ENCODE assay signal across 9 cellular contexts in genomic region chr6:35296931-35297330, GRCh38. TPM values are rescaled to one million over a fixed set of nuclear protein-coding genes. Genes with fewer than 3 reads are reported as not detected.
A peak's percentile ranks its signal among the peaks of the same experiment; 100 is the strongest.
DNase-seq lines count a peak whose midpoint lies in the region; ATAC-seq and TF ChIP-seq lines count a peak whose summit lies in the region.
"Had no signal": no experiment of that assay in that cellular context is flagged by ENCODE, and none has a peak within 500 bp of the region (broad histone marks: within the 10 kb centered on the region; RNA-seq: fewer than 3 reads in every experiment).

No MANE protein-coding gene starts in this region.

- H3K4me1 ChIP-seq in KMS-11 (ENCODE audit: low read depth, poor library complexity, severe bottlenecking), result peaks cover 48% of the 10 kb centered on the region
- H3K4me1 ChIP-seq in sigmoid colon, result peaks cover 0 to 14% (median 13%) of the 10 kb centered on the region in 4 donors
- H3K4me1 ChIP-seq: neural progenitor cell had no signal

- peak overlapping the region; percentile 94 for H3K27ac Mint-ChIP-seq in activated naive CD8-positive, alpha-beta T cell treated with anti-CD3 and anti-CD28 coated beads, Interleukin-2, amount 10 ng/mL, durations not matched to agents 7 days and 5 days
- H3K27ac Mint-ChIP-seq: neural progenitor cell had no signal

- TF ChIP-seq POLR2A in sigmoid colon (IDR thresholded peaks at IDR 0.05), result no peak

- peak overlapping the region; percentile 75; the same call in 1 of the 2 replicates for H3K9ac ChIP-seq in KMS-11
- H3K9ac ChIP-seq: neural progenitor cell had no signal

- no peaks in the 10 kb centered on the region for H3K27me3 Mint-ChIP-seq in activated naive CD8-positive, alpha-beta T cell treated with anti-CD3 and anti-CD28 coated beads, Interleukin-2, amount 10 ng/mL, durations not matched to agents 7 days and 5 days
- H3K27me3 Mint-ChIP-seq in activated T-cell treated with anti-CD3 and anti-CD28 coated beads, Interleukin-2, amount 50 U/mL, for 4 hours (ENCODE audit: low read depth), result no peaks in the 10 kb centered on the region

- H3K36me3 Mint-ChIP-seq in activated naive CD8-positive, alpha-beta T cell treated with anti-CD3 and anti-CD28 coated beads, Interleukin-2, amount 10 ng/mL, durations not matched to agents 7 days and 5 days, result peaks cover 24% of the 10 kb centered on the region
- peaks cover 6% of the 10 kb centered on the region for H3K36me3 Mint-ChIP-seq in activated T-cell treated with anti-CD3 and anti-CD28 coated beads, Interleukin-2, amount 50 U/mL, for 4 hours (ENCODE audit: insufficient read depth)

- intact Hi-C loops in sigmoid colon (cut with DNase I), result loop anchor here (5.0 kb wide), 1 partner anchor 45 kb away; the partner anchor contains the start of gene PPARD

- POLR2A ChIA-PET in activated naive CD8-positive, alpha-beta T cell treated with anti-CD3 and anti-CD28 coated beads, Interleukin-2, amount 10 ng/mL, durations not matched to agents 7 days and 5 days (lab: Charles Lee), result interaction anchor here (0.8 to 8.9 kb wide), 9 partner anchors 14 to 430 kb away, joined by 3 to 86 read pairs (median 5); partner anchors contain the start of genes PPARD, RPL10A and ZNF76
- POLR2A ChIA-PET in GM10248 (lab: Yijun Ruan, JAX), result interaction anchor here (1.3 kb wide), 1 partner anchor 32 kb away, joined by 3 read pairs; no protein-coding TSS in a partner anchor

- peak overlapping the region; percentile 95 for H3K4me2 ChIP-seq in KMS-11

- H3K9me3 ChIP-seq in sigmoid colon, result no peaks in the 10 kb centered on the region

- TF ChIP-seq CTCF in KMS-11 (conservative IDR thresholded peaks at IDR 0.05; ENCODE audit: low read depth, low read length) (no peak), sigmoid colon (IDR thresholded peaks at IDR 0.05) (no peak), GM10248 (IDR thresholded peaks at IDR 0.05; ENCODE audit: control extremely low read depth, extremely low read depth, low read depth, missing control alignments) (no peak)

- H3K27me3 ChIP-seq in KMS-11 (ENCODE audit: insufficient read depth, low read depth) (no peaks in the 10 kb centered on the region), sigmoid colon (no peaks in the 10 kb centered on the region)
- H3K27me3 ChIP-seq: neural progenitor cell had no signal

- H4K20me1 ChIP-seq in KMS-11 (ENCODE audit: insufficient read depth), result no peaks in the 10 kb centered on the region

- H3K27ac ChIP-seq in KMS-11 (peak overlapping the region; percentile 80), sigmoid colon (peak overlapping the region in 1 of 4 donors; percentile 39)
- H3K27ac ChIP-seq: neural progenitor cell had no signal

- H3K4me3 ChIP-seq in KMS-11 (IDR thresholded peaks at IDR 0.05; ENCODE audit: insufficient read depth, low read depth, low read length) (no peak overlapping the region), sigmoid colon (no peak overlapping the region)
- H3K4me3 ChIP-seq: neural progenitor cell had no signal

- TF ChIP-seq EP300 in sigmoid colon (IDR thresholded peaks at IDR 0.05), result no peak

- H3K36me3 ChIP-seq in KMS-11 (ENCODE audit: insufficient read depth) (no peaks in the 10 kb centered on the region), sigmoid colon (peaks cover 9 to 37% (median 13%) of the 10 kb centered on the region in 4 donors)
- H3K36me3 ChIP-seq: neural progenitor cell had no signal

- CTCF ChIA-PET in GM10248 (lab: Yijun Ruan, JAX), result interaction anchor here (0.7 to 13.4 kb wide), 23 partner anchors 10 to 439 kb away, joined by 3 to 198 read pairs (median 3); partner anchors contain the start of genes FANCE, PPARD and RPL10A

- DNase-seq in NCI-H2029 treated with DMSO at 0.1 percent for 48 hours (lab: John Stamatoyannopoulos, UW), result peak; percentile 25
- no peak for DNase-seq in NCI-H2029 (lab: John Stamatoyannopoulos, UW)
- DNase-seq in activated naive CD8-positive, alpha-beta T cell treated with anti-CD3 and anti-CD28 coated beads, Interleukin-2, amount 10 ng/mL, durations not matched to agents 7 days and 5 days, result no peak
- DNase-seq in sigmoid colon, result peak; percentile 49
- no peak for DNase-seq in activated T-cell treated with anti-CD3 and anti-CD28 coated beads, Interleukin-2, amount 50 U/mL, for 4 hours
- DNase-seq in GM10248 (ENCODE audit: extremely low spot score), result no peak

- peaks cover 36% of the 10 kb centered on the region for H3K4me1 Mint-ChIP-seq in activated naive CD8-positive, alpha-beta T cell treated with anti-CD3 and anti-CD28 coated beads, Interleukin-2, amount 10 ng/mL, durations not matched to agents 7 days and 5 days
- H3K4me1 Mint-ChIP-seq in activated T-cell treated with anti-CD3 and anti-CD28 coated beads, Interleukin-2, amount 50 U/mL, for 4 hours (ENCODE audit: low read depth), result peaks cover 42% of the 10 kb centered on the region

- peak overlapping the region; percentile 55 for H2AFZ ChIP-seq in KMS-11 (ENCODE audit: low read depth)
- H2AFZ ChIP-seq: neural progenitor cell had no signal

- WGBS in sigmoid colon, 2 donors, result 78 to 85% methylated on average over 2 of the region's 2 CpGs

- no peaks in the 10 kb centered on the region for H3K9me3 Mint-ChIP-seq in activated naive CD8-positive, alpha-beta T cell treated with anti-CD3 and anti-CD28 coated beads, Interleukin-2, amount 10 ng/mL, durations not matched to agents 7 days and 5 days
- no peaks in the 10 kb centered on the region for H3K9me3 Mint-ChIP-seq in activated T-cell treated with anti-CD3 and anti-CD28 coated beads, Interleukin-2, amount 50 U/mL, for 4 hours
- H3K9me3 Mint-ChIP-seq: neural progenitor cell had no signal

- no peak for ATAC-seq in activated naive CD8-positive, alpha-beta T cell treated with anti-CD3 and anti-CD28 coated beads, Interleukin-2, amount 10 ng/mL, durations not matched to agents 7 days and 5 days (ENCODE audit: low read depth)
- no peak for ATAC-seq in activated T-cell treated with anti-CD3 and anti-CD28 coated beads, Interleukin-2, amount 50 U/mL, for 4 hours
- no peak for ATAC-seq in GM18520 (IDR thresholded peaks at IDR 0.05; ENCODE audit: unreplicated experiment)

- peaks cover 37% of the 10 kb centered on the region for H3K79me2 ChIP-seq in KMS-11 (ENCODE audit: insufficient read depth, low read depth)

- H3K4me3 Mint-ChIP-seq in activated naive CD8-positive, alpha-beta T cell treated with anti-CD3 and anti-CD28 coated beads, Interleukin-2, amount 10 ng/mL, durations not matched to agents 7 days and 5 days, result no peak overlapping the region
- H3K4me3 Mint-ChIP-seq in activated T-cell treated with anti-CD3 and anti-CD28 coated beads, Interleukin-2, amount 50 U/mL, for 4 hours, result no peak overlapping the region

RNA-seq across cellular contexts. Expression of gene DEF6, which starts 0.7 kb away (rescaled TPM):
- 100 to 1,000 TPM; 213 to 216 TPM for total RNA-seq in activated naive CD8-positive, alpha-beta T cell treated with anti-CD3 and anti-CD28 coated beads, Interleukin-2, amount 10 ng/mL, durations not matched to agents 7 days and 5 days
- 1 to 10 TPM; 1.4 to 4.7 (median 3.5) TPM for total RNA-seq in sigmoid colon
- polyA plus RNA-seq in sigmoid colon, result 10 to 100 TPM in 1 of 3 donors, 1 to 10 TPM in 2; 4.2 to 30.1 (median 4.6) TPM
- 10 to 100 TPM; 63.0 to 72.7 (median 68.9) TPM for total RNA-seq in activated T-cell treated with anti-CD3 and anti-CD28 coated beads, Interleukin-2, amount 50 U/mL, for 4 hours

RNA-seq across cellular contexts. Expression of gene ZNF76, which starts 37.4 kb away (rescaled TPM):
- total RNA-seq in activated naive CD8-positive, alpha-beta T cell treated with anti-CD3 and anti-CD28 coated beads, Interleukin-2, amount 10 ng/mL, durations not matched to agents 7 days and 5 days, result 10 to 100 TPM; 63.0 to 66.0 TPM
- total RNA-seq in sigmoid colon, result 10 to 100 TPM; 29.3 to 59.8 (median 31.8) TPM
- 10 to 100 TPM; 14.3 to 28.3 (median 15.0) TPM for polyA plus RNA-seq in sigmoid colon
- total RNA-seq in activated T-cell treated with anti-CD3 and anti-CD28 coated beads, Interleukin-2, amount 50 U/mL, for 4 hours, result 10 to 100 TPM; 22.9 to 24.3 (median 24.1) TPM

RNA-seq across cellular contexts. Expression of gene PPARD, which starts 45.4 kb away (rescaled TPM):
- 10 to 100 TPM; 43.0 to 45.9 TPM for total RNA-seq in activated naive CD8-positive, alpha-beta T cell treated with anti-CD3 and anti-CD28 coated beads, Interleukin-2, amount 10 ng/mL, durations not matched to agents 7 days and 5 days
- 10 to 100 TPM in 1 of 4 donors, 1 to 10 TPM in 3; 5.8 to 16.8 (median 8.5) TPM for total RNA-seq in sigmoid colon
- 10 to 100 TPM; 22.8 to 75.4 (median 31.5) TPM for polyA plus RNA-seq in sigmoid colon
- total RNA-seq in activated T-cell treated with anti-CD3 and anti-CD28 coated beads, Interleukin-2, amount 50 U/mL, for 4 hours, result 10 to 100 TPM; 15.4 to 17.4 (median 16.9) TPM

Comparison
In these comparisons a context has a peak if more than half of its experiments do, and no peak if none do; other contexts are left out.
1. DNase-seq: peak in NCI-H2029 treated with DMSO at 0.1 percent for 48 hours (single experiment) and sigmoid colon (single experiment); none in NCI-H2029 (single experiment), activated naive CD8-positive, alpha-beta T cell treated with anti-CD3 and anti-CD28 coated beads, Interleukin-2, amount 10 ng/mL, durations not matched to agents 7 days and 5 days (single experiment), activated T-cell treated with anti-CD3 and anti-CD28 coated beads, Interleukin-2, amount 50 U/mL, for 4 hours (single experiment) and GM10248 (single experiment).
2. RNA of gene DEF6, which starts 0.7 kb away (total RNA-seq): 213 to 216 TPM in activated naive CD8-positive, alpha-beta T cell treated with anti-CD3 and anti-CD28 coated beads, Interleukin-2, amount 10 ng/mL, durations not matched to agents 7 days and 5 days and 63.0 to 72.7 TPM in activated T-cell treated with anti-CD3 and anti-CD28 coated beads, Interleukin-2, amount 50 U/mL, for 4 hours; 1.4 to 4.7 TPM in sigmoid colon; every median in the first group is over 10 times any median in the second.